ENCODE assay signal across 9 cellular contexts in genomic region chr19:43562211-43562697, GRCh38. TPM values are rescaled to one million over a fixed set of nuclear protein-coding genes. Genes with fewer than 3 reads are reported as not detected.
A peak's percentile ranks its signal among the peaks of the same experiment; 100 is the strongest.
DNase-seq lines count a peak whose midpoint lies in the region; ATAC-seq and TF ChIP-seq lines count a peak whose summit lies in the region.
"Had no signal": no experiment of that assay in that cellular context is flagged by ENCODE, and none has a peak within 500 bp of the region (broad histone marks: within the 10 kb centered on the region; RNA-seq: fewer than 3 reads in every experiment).

No MANE protein-coding gene starts in this region.

- H3K4ac ChIP-seq in mesenchymal stem cell (ENCODE audit: low read depth in 1 of 2, low read length in 2 of 2): no peak overlapping the region

- H3K14ac ChIP-seq in mesenchymal stem cell (ENCODE audit: low read length in 2 of 2): no peak overlapping the region

- no peaks in the 10 kb centered on the region for H3K4me1 ChIP-seq in liver (ENCODE audit: control insufficient read depth in 4 of 4, insufficient read depth in 4 of 4, low read length in 3 of 4)
- H3K4me1 ChIP-seq in right lobe of liver: no peaks in the 10 kb centered on the region
- H3K4me1 ChIP-seq in mesenchymal stem cell (ENCODE audit: control insufficient read depth, insufficient read depth, low read depth, low read length): peaks cover 18% of the 10 kb centered on the region
- H3K4me1 ChIP-seq in upper lobe of left lung: peaks cover 11 to 21% (median 16%) of the 10 kb centered on the region in 4 donors

- H3K18ac ChIP-seq in mesenchymal stem cell (ENCODE audit: low read depth in 1 of 2, low read length in 2 of 2): peak overlapping the region in 1 of 2 experiments; percentile 51

- no peak for TF ChIP-seq EP300 in upper lobe of left lung (IDR thresholded peaks at IDR 0.05)

- no peak overlapping the region for H2BK120ac ChIP-seq in mesenchymal stem cell (ENCODE audit: low read depth, low read length)

- peaks cover 33% of the 10 kb centered on the region for H3K36me3 Mint-ChIP-seq in activated naive CD8-positive, alpha-beta T cell treated with anti-CD3 and anti-CD28 coated beads, Interleukin-2, amount 50 U/mL, for 24 hours (ENCODE audit: low read depth)

- no peak overlapping the region for H2BK5ac ChIP-seq in mesenchymal stem cell (ENCODE audit: low read depth, low read length, poor library complexity, severe bottlenecking)

- peak overlapping the region in 1 of 2 experiments; percentile 23 for H2BK12ac ChIP-seq in mesenchymal stem cell (ENCODE audit: low read length in 2 of 2)

- ATAC-seq in right lobe of liver (no peak), upper lobe of left lung (ENCODE audit: low FRiP score in 2 of 2) (peak in 1 of 2 donors; percentile 14)
- no peak for ATAC-seq in activated naive CD8-positive, alpha-beta T cell treated with anti-CD3 and anti-CD28 coated beads, Interleukin-2, amount 50 U/mL, for 24 hours

- no peak overlapping the region for H3K4me2 ChIP-seq in mesenchymal stem cell (ENCODE audit: low read length, poor library complexity, severe bottlenecking)

- no peak overlapping the region for H3K4me3 ChIP-seq in liver (ENCODE audit: low read depth in 1 of 3, low read length in 3 of 3)
- H3K4me3 ChIP-seq in right lobe of liver: no peak overlapping the region
- H3K4me3 ChIP-seq in mesenchymal stem cell (ENCODE audit: insufficient read depth in 1 of 2, low read depth in 1 of 2, low read length in 2 of 2): no peak overlapping the region
- no peak overlapping the region for H3K4me3 ChIP-seq in upper lobe of left lung
- H3K4me3 ChIP-seq: cardiac muscle cell had no signal

- no peaks in the 10 kb centered on the region for H3K27me3 Mint-ChIP-seq in activated naive CD8-positive, alpha-beta T cell treated with anti-CD3 and anti-CD28 coated beads, Interleukin-2, amount 50 U/mL, for 24 hours

- H2AFZ ChIP-seq in mesenchymal stem cell (ENCODE audit: low read depth, low read length): no peak overlapping the region

- H3K79me1 ChIP-seq in mesenchymal stem cell (replicated peaks; ENCODE audit: low read length, poor library complexity, severe bottlenecking): peaks cover 10% of the 10 kb centered on the region

- TF ChIP-seq POLR2A in right lobe of liver (IDR thresholded peaks at IDR 0.05): no peak
- no peak for TF ChIP-seq POLR2A in upper lobe of left lung (IDR thresholded peaks at IDR 0.05)

- no peaks in the 10 kb centered on the region for H3K9me3 ChIP-seq in liver (ENCODE audit: control insufficient read depth in 4 of 4, low read length in 3 of 4)
- no peaks in the 10 kb centered on the region for H3K9me3 ChIP-seq in right lobe of liver
- H3K9me3 ChIP-seq in mesenchymal stem cell (ENCODE audit: control insufficient read depth, low read length): no peaks in the 10 kb centered on the region
- H3K9me3 ChIP-seq in upper lobe of left lung: no peaks in the 10 kb centered on the region

- WGBS in liver: 87% methylated on average over 6 of the region's 6 CpGs
- 89% methylated on average over 3 of the region's 6 CpGs for WGBS in right lobe of liver (ENCODE audit: insufficient coverage, low coverage, low lambda C conversion rate, missing lambda C conversion rate)
- 91% methylated on average over 6 of the region's 6 CpGs for WGBS in mesenchymal stem cell
- 67 to 69% methylated on average over 6 of the region's 6 CpGs for WGBS in upper lobe of left lung, 2 donors

- H2AK5ac ChIP-seq in mesenchymal stem cell (ENCODE audit: low read length, severe bottlenecking): peak overlapping the region; percentile 37

- TF ChIP-seq CTCF in liver (IDR thresholded peaks at IDR 0.05; ENCODE audit: low read depth, low read length, missing input control): no peak
- no peak for TF ChIP-seq CTCF in right lobe of liver (IDR thresholded peaks at IDR 0.05)
- TF ChIP-seq CTCF in upper lobe of left lung (IDR thresholded peaks at IDR 0.05): no peak

- peak overlapping the region; percentile 59 for H4K91ac ChIP-seq in mesenchymal stem cell (ENCODE audit: low read length)

- TF ChIP-seq RAD21 in liver (IDR thresholded peaks at IDR 0.05): no peak

- DNase-seq in right lobe of liver: no peak
- DNase-seq in activated naive CD8-positive, alpha-beta T cell treated with anti-CD3 and anti-CD28 coated beads, Interleukin-2, amount 50 U/mL, for 24 hours: no peak
- DNase-seq in mesenchymal stem cell: no peak
- DNase-seq in upper lobe of left lung: no peak
- no peak for DNase-seq in activated gamma-delta T cell (lab: John Stamatoyannopoulos, UW)
- no peak for DNase-seq in NCI-H748 treated with DMSO at 0.1 percent for 48 hours (lab: John Stamatoyannopoulos, UW)
- no peak for DNase-seq in DMS79 treated with DMSO at 0.1 percent for 48 hours (lab: John Stamatoyannopoulos, UW)

- H3K23ac ChIP-seq in mesenchymal stem cell (ENCODE audit: low read length in 2 of 2): no peak overlapping the region

- intact Hi-C loops in right lobe of liver (cut with DNase I): no loop called here

- H3K27ac ChIP-seq in liver (ENCODE audit: low read depth in 1 of 2, low read length in 2 of 2): peak overlapping the region; percentile 19 to 50
- no peak overlapping the region for H3K27ac ChIP-seq in right lobe of liver
- peak overlapping the region; percentile 78 for H3K27ac ChIP-seq in mesenchymal stem cell (ENCODE audit: low read length, poor library complexity, severe bottlenecking)
- H3K27ac ChIP-seq in upper lobe of left lung: peak overlapping the region; percentile 75 to 87 (median 84)
- H3K27ac ChIP-seq: cardiac muscle cell had no signal

- H3K27me3 ChIP-seq in liver (ENCODE audit: control insufficient read depth in 4 of 4, insufficient read depth in 4 of 4, low read length in 3 of 4) (no peaks in the 10 kb centered on the region), right lobe of liver (no peaks in the 10 kb centered on the region), mesenchymal stem cell (ENCODE audit: control insufficient read depth in 1 of 2, insufficient read depth in 1 of 2, low read length in 2 of 2) (no peaks in the 10 kb centered on the region), upper lobe of left lung (no peaks in the 10 kb centered on the region)
- H3K27me3 ChIP-seq: cardiac muscle cell had no signal

- H2BK15ac ChIP-seq in mesenchymal stem cell (ENCODE audit: low read depth, poor library complexity, severe bottlenecking): no peak overlapping the region

- H3K36me3 ChIP-seq in liver (ENCODE audit: control insufficient read depth in 4 of 4, insufficient read depth in 3 of 4, low read depth in 1 of 4, low read length in 3 of 4) (peaks cover 0 to 7% (median 2%) of the 10 kb centered on the region in 4 donors), right lobe of liver (no peaks in the 10 kb centered on the region), mesenchymal stem cell (ENCODE audit: control insufficient read depth in 1 of 2, insufficient read depth in 2 of 2, low read depth in 1 of 2, low read length in 2 of 2) (peaks cover 9 to 23% of the 10 kb centered on the region in 2 experiments), upper lobe of left lung (peaks cover 0 to 20% (median 7%) of the 10 kb centered on the region in 4 donors)

- H4K8ac ChIP-seq in mesenchymal stem cell (ENCODE audit: low read length): no peak overlapping the region

- peak overlapping the region; percentile 96 for H3K27ac Mint-ChIP-seq in activated naive CD8-positive, alpha-beta T cell treated with anti-CD3 and anti-CD28 coated beads, Interleukin-2, amount 50 U/mL, for 24 hours

- peak overlapping the region; percentile 69 for H3K4me3 Mint-ChIP-seq in activated naive CD8-positive, alpha-beta T cell treated with anti-CD3 and anti-CD28 coated beads, Interleukin-2, amount 50 U/mL, for 24 hours

- peaks cover 58% of the 10 kb centered on the region for H3K4me1 Mint-ChIP-seq in activated naive CD8-positive, alpha-beta T cell treated with anti-CD3 and anti-CD28 coated beads, Interleukin-2, amount 50 U/mL, for 24 hours

- H3K9me3 Mint-ChIP-seq in activated naive CD8-positive, alpha-beta T cell treated with anti-CD3 and anti-CD28 coated beads, Interleukin-2, amount 50 U/mL, for 24 hours: peaks cover 2% of the 10 kb centered on the region

- no peak overlapping the region for H3K9ac ChIP-seq in liver (ENCODE audit: low read depth in 1 of 2, low read length in 2 of 2)
- H3K9ac ChIP-seq in mesenchymal stem cell (ENCODE audit: low read length): no peak overlapping the region

TF ChIP-seq in liver, 16 proteins besides CTCF, POLR2A, EP300 and RAD21:
- TF ChIP-seq FOXA2 (IDR thresholded peaks at IDR 0.05): no peak
- TF ChIP-seq HNF4A (conservative IDR thresholded peaks at IDR 0.05): no peak

RNA-seq across cellular contexts. Expression of gene XRCC1, which starts 13.1 kb away (rescaled TPM):
- total RNA-seq in liver: 1 to 10 TPM; 3.6 to 9.8 TPM
- polyA plus RNA-seq in liver: 1 to 10 TPM; 4.5 to 5.2 TPM
- total RNA-seq in right lobe of liver: 1 to 10 TPM; 5.5 to 8.4 (median 7.5) TPM
- 21.2 TPM for polyA plus RNA-seq in mesenchymal stem cell (2013, experiment 1 of 2)
- polyA plus RNA-seq in mesenchymal stem cell (2013, experiment 2 of 2): 21.8 TPM
- 10 to 100 TPM; 24.2 to 30.1 (median 26.4) TPM for total RNA-seq in upper lobe of left lung

RNA-seq across cellular contexts. Expression of gene PINLYP, which starts 13.3 kb away (rescaled TPM):
- total RNA-seq in liver (1 to 10 TPM in 1 of 2 donors, under 1 TPM in 1; 0.42 to 4.3 TPM), right lobe of liver (1 to 10 TPM in 1 of 6 experiments, under 1 TPM in 4, not detected in 1; 0.58 to 1.5 (median 0.81) TPM), upper lobe of left lung (1 to 10 TPM; 1.8 to 9.4 (median 4.1) TPM)
- under 1 TPM; 0.50 to 0.64 TPM for polyA plus RNA-seq in liver
- polyA plus RNA-seq in mesenchymal stem cell (2013, experiment 1 of 2): 0.17 TPM
- 0.21 TPM for polyA plus RNA-seq in mesenchymal stem cell (2013, experiment 2 of 2)

RNA-seq across cellular contexts. Expression of gene ZNF575, which starts 29.3 kb away (rescaled TPM):
- under 1 TPM; 0.08 to 0.09 TPM for total RNA-seq in liver
- 1 to 10 TPM in 1 of 2 donors, under 1 TPM in 1; 0.88 to 1.0 TPM for polyA plus RNA-seq in liver
- total RNA-seq in right lobe of liver: under 1 TPM in 5 of 6 experiments, not detected in 1; 0.89 to 0.99 (median 0.95) TPM
- polyA plus RNA-seq in mesenchymal stem cell (2013, experiment 1 of 2): 2.8 TPM
- 3.0 TPM for polyA plus RNA-seq in mesenchymal stem cell (2013, experiment 2 of 2)
- total RNA-seq in upper lobe of left lung: 1 to 10 TPM in 4 of 6 donors, under 1 TPM in 1, not detected in 1; 0.76 to 4.4 (median 2.7) TPM
- total RNA-seq: cardiac muscle cell had no signal

RNA-seq across cellular contexts. Expression of gene IRGQ, which starts 33.7 kb away (rescaled TPM):
- 10 to 100 TPM in 1 of 2 donors, 1 to 10 TPM in 1; 6.4 to 15.5 TPM for total RNA-seq in liver
- polyA plus RNA-seq in liver: 1 to 10 TPM; 2.8 to 4.0 TPM
- 10 to 100 TPM in 4 of 6 experiments, 1 to 10 TPM in 2; 9.1 to 18.6 (median 11.0) TPM for total RNA-seq in right lobe of liver
- 8.9 TPM for polyA plus RNA-seq in mesenchymal stem cell (2013, experiment 1 of 2)
- polyA plus RNA-seq in mesenchymal stem cell (2013, experiment 2 of 2): 8.8 TPM
- total RNA-seq in upper lobe of left lung: 10 to 100 TPM; 17.2 to 25.1 (median 23.2) TPM

RNA-seq across cellular contexts. Expression of gene ZNF576, which starts 34.1 kb away (rescaled TPM):
- 1 to 10 TPM; 6.9 to 7.1 TPM for total RNA-seq in liver
- polyA plus RNA-seq in liver: 10 to 100 TPM; 14.7 to 14.9 TPM
- total RNA-seq in right lobe of liver: 10 to 100 TPM in 4 of 6 experiments, 1 to 10 TPM in 2; 7.7 to 15.8 (median 10.3) TPM
- 14.6 TPM for polyA plus RNA-seq in mesenchymal stem cell (2013, experiment 1 of 2)
- polyA plus RNA-seq in mesenchymal stem cell (2013, experiment 2 of 2): 14.8 TPM
- 10 to 100 TPM in 3 of 6 donors, 1 to 10 TPM in 3; 3.1 to 15.6 (median 7.8) TPM for total RNA-seq in upper lobe of left lung

Comparison
In these comparisons a context has a peak if more than half of its experiments do, and no peak if none do; other contexts are left out.
1. H3K27ac ChIP-seq: peak in liver (2 of 2), mesenchymal stem cell (single experiment) and upper lobe of left lung (4 of 4); none in right lobe of liver (0 of 3).